ENCODE assay signal across 3 cellular contexts in the genomic region with DNA sequence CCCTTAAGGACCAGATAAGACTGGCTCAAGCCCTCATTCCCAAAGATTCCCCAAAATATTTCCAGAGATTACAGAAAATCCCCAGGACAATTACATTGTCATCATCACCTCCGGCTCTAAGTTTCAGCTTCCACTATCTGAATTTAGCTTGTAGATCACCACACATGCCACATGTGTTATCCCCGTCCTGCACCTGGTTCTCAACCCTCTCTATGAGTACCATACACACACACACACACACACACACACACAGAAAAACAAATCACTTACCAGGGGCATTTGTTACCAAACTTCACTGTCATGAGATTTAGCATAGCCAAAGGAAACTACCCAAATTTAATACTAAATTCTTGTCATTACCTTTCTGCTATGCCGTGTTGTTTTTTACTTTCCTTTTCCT.
TF ChIP-seq lines count a peak whose summit lies in the region.

No MANE protein-coding gene starts in this region.

TF ChIP-seq in GM12891, 5 proteins besides CTCF, POLR2A, EP300 and RAD21:
- no peak for TF ChIP-seq PAX5 (IDR thresholded peaks at IDR 0.05; ENCODE audit: insufficient read depth, low read length, severe bottlenecking)
- no peak for TF ChIP-seq SPI1 (IDR thresholded peaks at IDR 0.05; ENCODE audit: low read depth, low read length)
- no peak for TF ChIP-seq POLR2AphosphoS5 (IDR thresholded peaks at IDR 0.05; ENCODE audit: low read depth, low read length)
- no peak for TF ChIP-seq TAF1 (IDR thresholded peaks at IDR 0.05; ENCODE audit: low read depth, low read length)
- TF ChIP-seq POU2F2 (IDR thresholded peaks at IDR 0.05; ENCODE audit: low read depth, low read length) = no peak

TF ChIP-seq in HEK293, 187 proteins besides CTCF, POLR2A, EP300 and RAD21:
- TF ChIP-seq ZNF501 (tag by site-specific recombination; IDR thresholded peaks at IDR 0.05) (no peak), ZNF133 (tag by site-specific recombination; IDR thresholded peaks at IDR 0.05) (no peak), YY1 (tag by site-specific recombination; IDR thresholded peaks at IDR 0.05) (no peak), ZNF223 (tag by site-specific recombination; IDR thresholded peaks at IDR 0.05) (no peak), ZNF664 (tag by site-specific recombination; IDR thresholded peaks at IDR 0.05) (no peak), SALL2 (tag by site-specific recombination; IDR thresholded peaks at IDR 0.05; ENCODE audit: borderline replicate concordance) (no peak)
- TF ChIP-seq, protein P1, sequence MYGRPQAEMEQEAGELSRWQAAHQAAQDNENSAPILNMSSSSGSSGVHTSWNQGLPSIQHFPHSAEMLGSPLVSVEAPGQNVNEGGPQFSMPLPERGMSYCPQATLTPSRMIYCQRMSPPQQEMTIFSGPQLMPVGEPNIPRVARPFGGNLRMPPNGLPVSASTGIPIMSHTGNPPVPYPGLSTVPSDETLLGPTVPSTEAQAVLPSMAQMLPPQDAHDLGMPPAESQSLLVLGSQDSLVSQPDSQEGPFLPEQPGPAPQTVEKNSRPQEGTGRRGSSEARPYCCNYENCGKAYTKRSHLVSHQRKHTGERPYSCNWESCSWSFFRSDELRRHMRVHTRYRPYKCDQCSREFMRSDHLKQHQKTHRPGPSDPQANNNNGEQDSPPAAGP (tag by site-specific recombination; IDR thresholded peaks at IDR 0.05) = no peak
- TF ChIP-seq, protein P2, sequence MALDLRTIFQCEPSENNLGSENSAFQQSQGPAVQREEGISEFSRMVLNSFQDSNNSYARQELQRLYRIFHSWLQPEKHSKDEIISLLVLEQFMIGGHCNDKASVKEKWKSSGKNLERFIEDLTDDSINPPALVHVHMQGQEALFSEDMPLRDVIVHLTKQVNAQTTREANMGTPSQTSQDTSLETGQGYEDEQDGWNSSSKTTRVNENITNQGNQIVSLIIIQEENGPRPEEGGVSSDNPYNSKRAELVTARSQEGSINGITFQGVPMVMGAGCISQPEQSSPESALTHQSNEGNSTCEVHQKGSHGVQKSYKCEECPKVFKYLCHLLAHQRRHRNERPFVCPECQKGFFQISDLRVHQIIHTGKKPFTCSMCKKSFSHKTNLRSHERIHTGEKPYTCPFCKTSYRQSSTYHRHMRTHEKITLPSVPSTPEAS (tag by site-specific recombination; IDR thresholded peaks at IDR 0.05) = peak; percentile 54; the same call in 1 of the 2 replicates

TF ChIP-seq in GM12878, 131 proteins besides CTCF, POLR2A, EP300 and RAD21:
- TF ChIP-seq MTA3 (IDR thresholded peaks at IDR 0.05; ENCODE audit: borderline replicate concordance, low read length) (no peak), IKZF2 (IDR thresholded peaks at IDR 0.05) (peak; percentile 66 to 78), EED (IDR thresholded peaks at IDR 0.05; ENCODE audit: low read depth) (0 out of 2 replicates have a peak, but pooled peaks have one; percentile 16), KAT2A (conservative IDR thresholded peaks at IDR 0.05; ENCODE audit: control insufficient read depth, low read depth, low read length) (no peak), NBN (IDR thresholded peaks at IDR 0.05) (0 out of 2 replicates have a peak, but pooled peaks have one; percentile 52), TCF12 (IDR thresholded peaks at IDR 0.05; ENCODE audit: low read depth, low read length) (0 out of 2 replicates have a peak, but pooled peaks have one; percentile 36), HCFC1 (IDR thresholded peaks at IDR 0.05; ENCODE audit: low read length) (no peak), MYC (IDR thresholded peaks at IDR 0.05; ENCODE audit: insufficient read depth, insufficient read length, insufficient replicate concordance, low read length, severe bottlenecking) (no peak), ATF7 (IDR thresholded peaks at IDR 0.05; ENCODE audit: low read depth) (0 out of 2 replicates have a peak, but pooled peaks have one; percentile 14), IKZF1 (conservative IDR thresholded peaks at IDR 0.05) (peak; percentile 67), STAT3 (IDR thresholded peaks at IDR 0.05; ENCODE audit: low read depth, low read length) (no peak), SIX5 (IDR thresholded peaks at IDR 0.05; ENCODE audit: low read depth, low read length, severe bottlenecking) (no peak)
- TF ChIP-seq, protein P3, sequence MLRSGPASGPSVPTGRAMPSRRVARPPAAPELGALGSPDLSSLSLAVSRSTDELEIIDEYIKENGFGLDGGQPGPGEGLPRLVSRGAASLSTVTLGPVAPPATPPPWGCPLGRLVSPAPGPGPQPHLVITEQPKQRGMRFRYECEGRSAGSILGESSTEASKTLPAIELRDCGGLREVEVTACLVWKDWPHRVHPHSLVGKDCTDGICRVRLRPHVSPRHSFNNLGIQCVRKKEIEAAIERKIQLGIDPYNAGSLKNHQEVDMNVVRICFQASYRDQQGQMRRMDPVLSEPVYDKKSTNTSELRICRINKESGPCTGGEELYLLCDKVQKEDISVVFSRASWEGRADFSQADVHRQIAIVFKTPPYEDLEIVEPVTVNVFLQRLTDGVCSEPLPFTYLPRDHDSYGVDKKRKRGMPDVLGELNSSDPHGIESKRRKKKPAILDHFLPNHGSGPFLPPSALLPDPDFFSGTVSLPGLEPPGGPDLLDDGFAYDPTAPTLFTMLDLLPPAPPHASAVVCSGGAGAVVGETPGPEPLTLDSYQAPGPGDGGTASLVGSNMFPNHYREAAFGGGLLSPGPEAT (IDR thresholded peaks at IDR 0.05; ENCODE audit: low read depth) = peak; percentile 71
TF ChIP-seq in GM12878: peak in this region for 7.
